23 cellular contexts compared by ENCODE assay signal in the genomic region with DNA sequence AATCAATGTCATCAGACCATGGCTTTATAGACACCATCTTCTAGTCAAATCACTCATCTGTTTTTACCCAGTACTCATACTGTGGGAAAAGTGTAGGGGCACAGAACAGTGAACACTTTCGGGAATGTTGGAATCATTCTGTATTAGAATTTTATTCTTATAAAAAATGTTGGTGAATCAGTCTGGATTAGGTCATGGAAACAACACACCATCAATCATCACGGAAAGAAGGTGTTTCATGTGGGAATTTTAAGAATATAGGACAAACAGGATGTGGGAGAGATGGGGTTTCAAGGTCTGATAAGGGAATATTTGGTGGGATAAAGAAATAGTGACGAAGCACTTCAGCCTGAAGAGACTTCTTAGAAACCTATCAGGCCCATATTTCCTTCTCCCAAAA. TPM values are rescaled to one million over a fixed set of nuclear protein-coding genes. Genes with fewer than 3 reads are reported as not detected.
DNase-seq lines count a peak whose midpoint lies in the region; ATAC-seq, FAIRE-seq and TF ChIP-seq lines count a peak whose summit lies in the region.
"Had no signal": no experiment of that assay in that cellular context is flagged by ENCODE, and none has a peak within 500 bp of the region (broad histone marks: within the 10 kb centered on the region; RNA-seq: fewer than 3 reads in every experiment).

No MANE protein-coding gene starts in this region.

- no peak overlapping the region for H4K91ac ChIP-seq in IMR-90 (ENCODE audit: insufficient read depth, low read depth, low read length)

- no peak overlapping the region for H3K56ac ChIP-seq in IMR-90 (ENCODE audit: extremely low read depth, insufficient read depth, low read length)

- no peak overlapping the region for H3K4me3 ChIP-seq in AG10803 (ENCODE audit: low read length)
- H3K4me3 ChIP-seq in IMR-90 (ENCODE audit: insufficient read depth, low read depth, low read length): no peak overlapping the region
- no peak overlapping the region for H3K4me3 ChIP-seq in fibroblast of the aortic adventitia (ENCODE audit: low read depth, low read length)
- H3K4me3 ChIP-seq: cardiac muscle cell had no signal

- no peaks in the 10 kb centered on the region for H3K4me1 ChIP-seq in IMR-90 (ENCODE audit: control insufficient read depth, insufficient read depth, low read length)

- no peak overlapping the region for H3K27ac ChIP-seq in IMR-90 (ENCODE audit: insufficient read depth, low read length)
- H3K27ac ChIP-seq: cardiac muscle cell had no signal

- BruUV-seq in IMR-90 (replicated peaks; lab: Mats Ljungman, UMichigan): no TSS peak

- H3K79me1 ChIP-seq in IMR-90 (ENCODE audit: low read depth in 1 of 2, low read length in 2 of 2): no peaks in the 10 kb centered on the region

- no peak overlapping the region for H3K9ac ChIP-seq in IMR-90 (ENCODE audit: low read depth, low read length)

- H3K9me1 ChIP-seq in IMR-90 (ENCODE audit: insufficient read depth, low read length): no peaks in the 10 kb centered on the region

- H3K4ac ChIP-seq in IMR-90 (ENCODE audit: low read depth, low read length): no peak overlapping the region

- no peaks in the 10 kb centered on the region for H4K20me1 ChIP-seq in IMR-90 (ENCODE audit: insufficient read depth, low read length)

- intact Hi-C loops in IMR-90 (cut with micrococcal nuclease): no loop called here

- no peak for ATAC-seq in IMR-90 (ENCODE audit: low read depth)
- ATAC-seq: activated T-cell treated with anti-CD3 and anti-CD28 coated beads, Interleukin-2, amount 50 U/mL, for 4 hours; esophagus mucosa; HCT116; stimulated activated memory B cell treated with anti-CD40 and anti-IgM and Interleukin-4, amounts not matched to agents 10 μg/mL and 1 μg/mL and 100 μg/mL, for 72 hours had no signal

- H2BK15ac ChIP-seq in IMR-90 (ENCODE audit: low read depth, low read length): no peak overlapping the region

- H3K23ac ChIP-seq in IMR-90 (ENCODE audit: low read depth, low read length): no peak overlapping the region

- DNase-seq in AG10803 (ENCODE audit: low read depth) (peak; percentile 40), IMR-90 (peak; percentile 76), astrocyte of the hippocampus (ENCODE audit: low read depth, low spot score) (peak; percentile 81), fibroblast of the aortic adventitia (ENCODE audit: low read depth) (peak; percentile 71), NCI-H510A treated with DMSO at 0.1 percent for 48 hours (lab: John Stamatoyannopoulos, UW) (no peak), H54 (ENCODE audit: insufficient read length, low spot score) (no peak), NCI-H146 treated with DMSO at 0.1 percent for 48 hours (lab: John Stamatoyannopoulos, UW; ENCODE audit: unreplicated experiment) (no peak), ACHN (no peak)
- DNase-seq: activated CD4-positive, CD25-positive, alpha-beta regulatory T cell; activated naive CD4-positive, alpha-beta T cell treated with Interleukin-2 at 50 U/mL for 16 hours; activated T-cell treated with anti-CD3 and anti-CD28 coated beads, Interleukin-2, amount 50 U/mL, for 4 hours; CD4-positive, alpha-beta memory T cell; DMS 273 treated with DMSO at 0.1 percent for 48 hours; GDM1; MV-4-11; NCI-H187; NCI-H748 treated with DMSO at 0.1 percent for 48 hours; small intestine; T1000 had no signal

- no peak overlapping the region for H3K14ac ChIP-seq in IMR-90 (replicated peaks; ENCODE audit: low read depth, low read length)

- no peaks in the 10 kb centered on the region; the same call in 1 of the 2 replicates for H3K9me3 ChIP-seq in IMR-90 (ENCODE audit: control insufficient read depth, insufficient read depth, low read length)

- peaks cover 8% of the 10 kb centered on the region; the same call in 1 of the 2 replicates for H3K36me3 ChIP-seq in IMR-90 (ENCODE audit: control insufficient read depth, insufficient read depth, low read length)
- H3K36me3 ChIP-seq: cardiac muscle cell had no signal

- in situ Hi-C loops in IMR-90 (cut with MboI; ENCODE audit: low sequenced_read_pairs): no loop called here
- in situ Hi-C loops in ACHN (cut with HindIII; ENCODE audit: low pct_ligation_motif_present, low pct_unique_long_range_greater_than_20kb, low sequenced_read_pairs): no loop called here

- H2AK9ac ChIP-seq in IMR-90 (replicated peaks; ENCODE audit: low read depth, low read length, poor library complexity): no peak overlapping the region

- no peak overlapping the region for H2AFZ ChIP-seq in IMR-90 (replicated peaks; ENCODE audit: low read length, poor library complexity)

- H4K5ac ChIP-seq in IMR-90 (ENCODE audit: low read depth, low read length): no peak overlapping the region

- no peak overlapping the region for H4K8ac ChIP-seq in IMR-90 (ENCODE audit: low read depth in 2 of 2, low read length in 2 of 2)

- H2BK5ac ChIP-seq in IMR-90 (ENCODE audit: low read depth, low read length, poor library complexity, severe bottlenecking): no peak overlapping the region

- no CpG with 5 or more reads among the region's 3 CpGs for WGBS in IMR-90 (ENCODE audit: extremely low coverage in 2 of 2, insufficient read length in 1 of 2), 2 experiments

- TF ChIP-seq CTCF in AG10803 (conservative IDR thresholded peaks at IDR 0.05; ENCODE audit: low read length) (no peak), IMR-90 (conservative IDR thresholded peaks at IDR 0.05; ENCODE audit: low read depth, low read length) (no peak), fibroblast of the aortic adventitia (IDR thresholded peaks at IDR 0.05; ENCODE audit: insufficient read depth, low read length) (no peak)

- H3K18ac ChIP-seq in IMR-90 (ENCODE audit: low read depth, low read length): no peak overlapping the region

- H3K27me3 ChIP-seq in IMR-90 (ENCODE audit: control insufficient read depth, insufficient read depth, low read length): no peaks in the 10 kb centered on the region
- H3K27me3 ChIP-seq: cardiac muscle cell had no signal

- dilution Hi-C loops in IMR-90 (cut with HindIII; ENCODE audit: low sequenced_read_pairs, unreplicated experiment): no loop called here

- H2BK20ac ChIP-seq in IMR-90 (ENCODE audit: low read depth, low read length): no peak overlapping the region

- POLR2A ChIA-PET in IMR-90 (lab: Charles Lee; ENCODE audit: unreplicated experiment): no interaction called here

- no peak for TF ChIP-seq RAD21 in IMR-90 (IDR thresholded peaks at IDR 0.05; ENCODE audit: low read length)

- TF ChIP-seq POLR2A in IMR-90 (IDR thresholded peaks at IDR 0.05; ENCODE audit: low read depth, low read length) (no peak), H54 (IDR thresholded peaks at IDR 0.05; ENCODE audit: low read depth, low read length) (no peak)

- CTCF ChIA-PET in IMR-90 (lab: Yijun Ruan, JAX): no interaction called here

- H2BK120ac ChIP-seq in IMR-90 (ENCODE audit: low read depth, low read length): no peak overlapping the region

- H2AK5ac ChIP-seq in IMR-90 (ENCODE audit: low read depth, low read length): no peak overlapping the region

- no peak overlapping the region for H3K4me2 ChIP-seq in IMR-90 (ENCODE audit: low read depth, low read length)

- no peak for FAIRE-seq in H54 (lab: Jason Lieb, UNC)
- FAIRE-seq: small intestine had no signal

TF ChIP-seq in IMR-90, 13 proteins besides CTCF, POLR2A, EP300 and RAD21 (continues in another document):
- TF ChIP-seq MAFK (IDR thresholded peaks at IDR 0.05; ENCODE audit: low read depth, low read length) (no peak), MXI1 (IDR thresholded peaks at IDR 0.05; ENCODE audit: borderline replicate concordance, low read depth, low read length) (no peak), MAZ (IDR thresholded peaks at IDR 0.05; ENCODE audit: borderline replicate concordance, low read depth, low read length) (no peak), BHLHE40 (IDR thresholded peaks at IDR 0.05; ENCODE audit: low read depth, low read length) (no peak)
- TF ChIP-seq, protein P1, sequence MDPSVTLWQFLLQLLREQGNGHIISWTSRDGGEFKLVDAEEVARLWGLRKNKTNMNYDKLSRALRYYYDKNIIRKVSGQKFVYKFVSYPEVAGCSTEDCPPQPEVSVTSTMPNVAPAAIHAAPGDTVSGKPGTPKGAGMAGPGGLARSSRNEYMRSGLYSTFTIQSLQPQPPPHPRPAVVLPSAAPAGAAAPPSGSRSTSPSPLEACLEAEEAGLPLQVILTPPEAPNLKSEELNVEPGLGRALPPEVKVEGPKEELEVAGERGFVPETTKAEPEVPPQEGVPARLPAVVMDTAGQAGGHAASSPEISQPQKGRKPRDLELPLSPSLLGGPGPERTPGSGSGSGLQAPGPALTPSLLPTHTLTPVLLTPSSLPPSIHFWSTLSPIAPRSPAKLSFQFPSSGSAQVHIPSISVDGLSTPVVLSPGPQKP (IDR thresholded peaks at IDR 0.05; ENCODE audit: borderline replicate concordance, low read depth, low read length): no peak
- TF ChIP-seq, protein P2, sequence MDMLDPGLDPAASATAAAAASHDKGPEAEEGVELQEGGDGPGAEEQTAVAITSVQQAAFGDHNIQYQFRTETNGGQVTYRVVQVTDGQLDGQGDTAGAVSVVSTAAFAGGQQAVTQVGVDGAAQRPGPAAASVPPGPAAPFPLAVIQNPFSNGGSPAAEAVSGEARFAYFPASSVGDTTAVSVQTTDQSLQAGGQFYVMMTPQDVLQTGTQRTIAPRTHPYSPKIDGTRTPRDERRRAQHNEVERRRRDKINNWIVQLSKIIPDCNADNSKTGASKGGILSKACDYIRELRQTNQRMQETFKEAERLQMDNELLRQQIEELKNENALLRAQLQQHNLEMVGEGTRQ (IDR thresholded peaks at IDR 0.05; ENCODE audit: low read depth, low read length): no peak

RNA-seq across cellular contexts. Expression of a gene that starts 17.3 kb away (rescaled TPM):
- total RNA-seq in IMR-90 (2012; rRNA removed): 108 and 118 TPM in 2 replicates
- polyA plus RNA-seq in IMR-90 (2012; rRNA removed): 39.3 and 40.1 TPM in 2 replicates
- polyA plus RNA-seq in IMR-90 (2012; cell fraction: cytosol; rRNA removed): 11.7 and 17.1 TPM in 2 replicates
- polyA plus RNA-seq in IMR-90 (2012; cell fraction: nucleus; rRNA removed; ENCODE audit: low replicate concordance): 25.0 and 184 TPM in 2 replicates
- 16.7 and 49.2 TPM in 2 replicates for total RNA-seq in fibroblast of the aortic adventitia (ENCODE audit: low replicate concordance)

RNA-seq across cellular contexts. Expression of a gene that starts 25.1 kb away (rescaled TPM):
- total RNA-seq in IMR-90 (2012; rRNA removed) (42.5 and 50.0 TPM in 2 replicates), fibroblast of the aortic adventitia (ENCODE audit: low replicate concordance) (28.6 and 65.3 TPM in 2 replicates)
- polyA plus RNA-seq in IMR-90 (2012; rRNA removed): 20.5 and 21.9 TPM in 2 replicates
- 7.8 and 18.4 TPM in 2 replicates for polyA plus RNA-seq in IMR-90 (2012; cell fraction: cytosol; rRNA removed)
- polyA plus RNA-seq in IMR-90 (2012; cell fraction: nucleus; rRNA removed; ENCODE audit: low replicate concordance): 6.9 and 32.6 TPM in 2 replicates
- polyA plus RNA-seq: cardiac muscle cell had no signal

RNA-seq across cellular contexts. Expression of a gene that starts 55.3 kb away (rescaled TPM):
- 20.4 and 34.2 TPM in 2 replicates for total RNA-seq in IMR-90 (2012; rRNA removed)
- polyA plus RNA-seq in IMR-90 (2012; rRNA removed): 19.6 and 22.6 TPM in 2 replicates
- polyA plus RNA-seq in IMR-90 (2012; cell fraction: cytosol; rRNA removed): 2.9 and 3.7 TPM in 2 replicates
- 1.7 and 14.5 TPM in 2 replicates for polyA plus RNA-seq in IMR-90 (2012; cell fraction: nucleus; rRNA removed; ENCODE audit: low replicate concordance)
- total RNA-seq in fibroblast of the aortic adventitia (ENCODE audit: low replicate concordance): 23.0 and 44.2 TPM in 2 replicates

RNA-seq across cellular contexts. Expression of a gene that starts 55.3 kb away (rescaled TPM):
- total RNA-seq in IMR-90 (2012; rRNA removed): 8.1 and 10.8 TPM in 2 replicates
- polyA plus RNA-seq in IMR-90 (2012; rRNA removed): 2.8 and 3.5 TPM in 2 replicates
- polyA plus RNA-seq in IMR-90 (2012; cell fraction: cytosol; rRNA removed): 1.4 and 2.4 TPM in 2 replicates
- 0.64 and 3.7 TPM in 2 replicates for polyA plus RNA-seq in IMR-90 (2012; cell fraction: nucleus; rRNA removed; ENCODE audit: low replicate concordance)
- 13.7 and 15.8 TPM in 2 replicates for total RNA-seq in fibroblast of the aortic adventitia (ENCODE audit: low replicate concordance)

Comparison
In these comparisons a context has a peak if more than half of its experiments do, and no peak if none do; other contexts are left out.
1. DNase-seq: peak in AG10803 (single experiment), IMR-90 (single experiment), astrocyte of the hippocampus (single experiment) and fibroblast of the aortic adventitia (single experiment); none in NCI-H510A treated with DMSO at 0.1 percent for 48 hours (single experiment), H54 (single experiment), NCI-H146 treated with DMSO at 0.1 percent for 48 hours (single experiment) and ACHN (single experiment).